Comparison of ENCODE assay signal across 10 cellular contexts in genomic region chr20:58192567-58192966, GRCh38. TPM values are rescaled to one million over a fixed set of nuclear protein-coding genes. Genes with fewer than 3 reads are reported as not detected.
DNase-seq lines count a peak whose midpoint lies in the region; ATAC-seq and TF ChIP-seq lines count a peak whose summit lies in the region.
"Had no signal": no experiment of that assay in that cellular context is flagged by ENCODE, and none has a peak within 500 bp of the region (broad histone marks: within the 10 kb centered on the region; RNA-seq: fewer than 3 reads in every experiment).

No MANE protein-coding gene starts in this region.

- no peaks in the 10 kb centered on the region for H3K36me3 ChIP-seq in esophagus squamous epithelium

- H3K27me3 ChIP-seq in esophagus squamous epithelium, result peaks cover 0 to 23% (median 0%) of the 10 kb centered on the region in 4 donors

- H3K9me3 ChIP-seq in esophagus squamous epithelium, result no peaks in the 10 kb centered on the region

- H3K4me1 ChIP-seq in esophagus squamous epithelium, result no peaks in the 10 kb centered on the region

- no peak for ATAC-seq in HG03520 (IDR thresholded peaks at IDR 0.05; ENCODE audit: unreplicated experiment)

- DNase-seq in DMS 273 (lab: John Stamatoyannopoulos, UW; ENCODE audit: unreplicated experiment) (peak; percentile 18), DMS 273 treated with DMSO at 0.1 percent for 48 hours (lab: John Stamatoyannopoulos, UW) (no peak), esophagus squamous epithelium (lab: John Stamatoyannopoulos, UW) (no peak), HK-2 (ENCODE audit: unreplicated experiment) (no peak), DMS53 (lab: John Stamatoyannopoulos, UW) (no peak)
- peak; percentile 37 for DNase-seq in activated CD4-positive, alpha-beta T cell treated with anti-CD3 and anti-CD28 coated beads, Interleukin-2, amount 10 ng/mL, durations not matched to agents 7 days and 5 days
- peak; percentile 12 for DNase-seq in stimulated activated CD8-positive, alpha-beta memory T cell treated with anti-CD3 and anti-CD28 coated beads, Interleukin-4, amount 100 ng/mL, for 24 hours (ENCODE audit: low read depth)
- DNase-seq: 8988T, anterior cingulate cortex had no signal

- H3K9me3 Mint-ChIP-seq in activated CD4-positive, alpha-beta T cell treated with anti-CD3 and anti-CD28 coated beads, Interleukin-2, amount 10 ng/mL, durations not matched to agents 7 days and 5 days, result peaks cover 6% of the 10 kb centered on the region

- no peak overlapping the region for H3K27ac ChIP-seq in esophagus squamous epithelium

- H3K4me3 ChIP-seq in esophagus squamous epithelium, result no peak overlapping the region

- POLR2A ChIA-PET in activated CD4-positive, alpha-beta T cell treated with anti-CD3 and anti-CD28 coated beads, Interleukin-2, amount 10 ng/mL, durations not matched to agents 7 days and 5 days (lab: Charles Lee), result no interaction called here

- no peak overlapping the region for H3K27ac Mint-ChIP-seq in activated CD4-positive, alpha-beta T cell treated with anti-CD3 and anti-CD28 coated beads, Interleukin-2, amount 10 ng/mL, durations not matched to agents 7 days and 5 days

- peak in 4 of 6 experiments; percentile 20 to 47 (median 37) for TF ChIP-seq CTCF in esophagus squamous epithelium (IDR thresholded peaks at IDR 0.05)

- intact Hi-C loops in esophagus squamous epithelium (cut with DNase I), result no loop called here

- H3K4me1 Mint-ChIP-seq in activated CD4-positive, alpha-beta T cell treated with anti-CD3 and anti-CD28 coated beads, Interleukin-2, amount 10 ng/mL, durations not matched to agents 7 days and 5 days, result no peaks in the 10 kb centered on the region

- TF ChIP-seq POLR2A in esophagus squamous epithelium (IDR thresholded peaks at IDR 0.05), result no peak

- H3K27me3 Mint-ChIP-seq in activated CD4-positive, alpha-beta T cell treated with anti-CD3 and anti-CD28 coated beads, Interleukin-2, amount 10 ng/mL, durations not matched to agents 7 days and 5 days, result peaks cover 6% of the 10 kb centered on the region

- H3K4me3 Mint-ChIP-seq in activated CD4-positive, alpha-beta T cell treated with anti-CD3 and anti-CD28 coated beads, Interleukin-2, amount 10 ng/mL, durations not matched to agents 7 days and 5 days, result no peak overlapping the region

- 62% methylated on average over 3 of the region's 5 CpGs; no CpG with 5 or more reads in 1 of the 2 donors for WGBS in esophagus squamous epithelium, 2 donors

- CTCF ChIA-PET in activated CD4-positive, alpha-beta T cell treated with anti-CD3 and anti-CD28 coated beads, Interleukin-2, amount 10 ng/mL, durations not matched to agents 7 days and 5 days (lab: Charles Lee), result interaction anchor here (0.8 to 1.3 kb wide), 3 partner anchors 10 to 29 kb away, joined by 3 to 5 read pairs (median 3); no protein-coding TSS in a partner anchor

- no peaks in the 10 kb centered on the region for H3K36me3 Mint-ChIP-seq in activated CD4-positive, alpha-beta T cell treated with anti-CD3 and anti-CD28 coated beads, Interleukin-2, amount 10 ng/mL, durations not matched to agents 7 days and 5 days (ENCODE audit: low read depth)

RNA-seq across cellular contexts. Expression of gene ANKRD60, which starts 35.9 kb away (rescaled TPM):
- not detected for total RNA-seq in activated CD4-positive, alpha-beta T cell treated with anti-CD3 and anti-CD28 coated beads, Interleukin-2, amount 10 ng/mL, durations not matched to agents 7 days and 5 days
- not detected for total RNA-seq in esophagus squamous epithelium

Comparison
In these comparisons a context has a peak if more than half of its experiments do, and no peak if none do; other contexts are left out.
1. DNase-seq: peak in DMS 273 (single experiment), activated CD4-positive, alpha-beta T cell treated with anti-CD3 and anti-CD28 coated beads, Interleukin-2, amount 10 ng/mL, durations not matched to agents 7 days and 5 days (single experiment) and stimulated activated CD8-positive, alpha-beta memory T cell treated with anti-CD3 and anti-CD28 coated beads, Interleukin-4, amount 100 ng/mL, for 24 hours (single experiment); none in DMS 273 treated with DMSO at 0.1 percent for 48 hours (single experiment), esophagus squamous epithelium (single experiment), HK-2 (single experiment) and DMS53 (single experiment).